1 cellular context compared by ENCODE assay signal in the genomic region with DNA sequence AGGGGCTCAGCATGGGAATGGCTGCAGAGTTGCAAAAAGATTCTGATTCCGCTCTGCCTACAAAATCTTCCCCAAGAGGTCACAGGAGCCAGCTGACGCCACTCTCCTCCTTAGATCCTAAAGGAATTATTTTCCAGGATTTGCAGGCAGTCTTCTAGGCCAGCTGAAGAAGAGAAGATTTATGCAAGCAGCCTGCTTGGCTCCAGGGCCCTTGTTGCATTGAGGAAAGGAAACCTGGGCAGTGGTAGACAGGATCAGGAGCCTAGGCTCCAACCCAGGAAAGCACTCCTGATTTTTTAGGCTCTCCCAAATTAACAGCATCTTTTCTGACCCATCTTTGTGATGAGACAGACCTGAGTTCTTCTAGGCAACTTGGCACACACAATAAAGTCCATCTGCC.
TF ChIP-seq lines count a peak whose summit lies in the region.

No MANE protein-coding gene starts in this region.

TF ChIP-seq in GM23338, 12 proteins besides CTCF, POLR2A, EP300 and RAD21 (continued from another document):
- no peak for TF ChIP-seq REST (IDR thresholded peaks at IDR 0.05; ENCODE audit: unreplicated experiment)
- no peak for TF ChIP-seq EZH2phosphoT487 (IDR thresholded peaks at IDR 0.05; ENCODE audit: unreplicated experiment)
- TF ChIP-seq, protein P1, sequence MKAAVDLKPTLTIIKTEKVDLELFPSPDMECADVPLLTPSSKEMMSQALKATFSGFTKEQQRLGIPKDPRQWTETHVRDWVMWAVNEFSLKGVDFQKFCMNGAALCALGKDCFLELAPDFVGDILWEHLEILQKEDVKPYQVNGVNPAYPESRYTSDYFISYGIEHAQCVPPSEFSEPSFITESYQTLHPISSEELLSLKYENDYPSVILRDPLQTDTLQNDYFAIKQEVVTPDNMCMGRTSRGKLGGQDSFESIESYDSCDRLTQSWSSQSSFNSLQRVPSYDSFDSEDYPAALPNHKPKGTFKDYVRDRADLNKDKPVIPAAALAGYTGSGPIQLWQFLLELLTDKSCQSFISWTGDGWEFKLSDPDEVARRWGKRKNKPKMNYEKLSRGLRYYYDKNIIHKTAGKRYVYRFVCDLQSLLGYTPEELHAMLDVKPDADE (IDR thresholded peaks at IDR 0.05): no peak
